19 cellular contexts compared by ENCODE assay signal in genomic region chr18:12820526-12820925, GRCh38.
DNase-seq lines count a peak whose midpoint lies in the region; ATAC-seq and TF ChIP-seq lines count a peak whose summit lies in the region.
"Had no signal": no experiment of that assay in that cellular context is flagged by ENCODE, and none has a peak within 500 bp of the region (broad histone marks: within the 10 kb centered on the region; RNA-seq: fewer than 3 reads in every experiment).

No MANE protein-coding gene starts in this region.

- no peaks in the 10 kb centered on the region for H4K20me1 ChIP-seq in H9 (ENCODE audit: control insufficient read depth, insufficient read depth, insufficient read length)

- no peak for TF ChIP-seq CTCF in H9 (conservative IDR thresholded peaks at IDR 0.05)
- TF ChIP-seq CTCF in upper lobe of right lung (IDR thresholded peaks at IDR 0.05), result no peak

- WGBS in H9 (ENCODE audit: extremely low coverage, insufficient read length, low lambda C conversion rate), result no CpG with 5 or more reads among the region's 5 CpGs

- H3K27ac ChIP-seq in H9 (ENCODE audit: insufficient read length, low read depth, low read length) (no peak overlapping the region), upper lobe of right lung (no peak overlapping the region)
- H3K27ac ChIP-seq in CD8-positive, alpha-beta memory T cell (ENCODE audit: low read depth, low read length), result no peak overlapping the region
- H3K27ac ChIP-seq: lower lobe of right lung, PC-9, transverse colon, WERI-Rb-1 had no signal

- H3K36me3 Mint-ChIP-seq in H9 (ENCODE audit: insufficient read depth in 1 of 3, low read depth in 3 of 3), result peaks cover 8 to 39% (median 37%) of the 10 kb centered on the region in 3 experiments; a peak in 6 of 7 replicates
- H3K36me3 Mint-ChIP-seq in CD8-positive, alpha-beta memory T cell, result peaks cover 6 to 75% (median 20%) of the 10 kb centered on the region in 3 donors

- no peak overlapping the region for H3K56ac ChIP-seq in H9 (ENCODE audit: insufficient read length, low read depth, low read length)

- CTCF ChIA-PET in CD8-positive, alpha-beta memory T cell (lab: Charles Lee), result no interaction called here

- H3K27ac Mint-ChIP-seq in H9, result peak overlapping the region in 2 of 3 experiments; percentile 50 to 58; a peak in 3 of 7 replicates
- H3K27ac Mint-ChIP-seq in CD8-positive, alpha-beta memory T cell, result peak overlapping the region in 4 of 8 donors; percentile 12 to 62 (median 42)
- H3K27ac Mint-ChIP-seq: activated CD4-positive, alpha-beta memory T cell treated with anti-CD3 and anti-CD28 coated beads, Interleukin-2, amount 10 ng/mL, durations not matched to agents 7 days and 5 days had no signal

- H3K4me1 ChIP-seq in H9 (ENCODE audit: insufficient read depth, low read length) (peaks cover 6% of the 10 kb centered on the region; the same call in 1 of the 2 replicates), upper lobe of right lung (no peaks in the 10 kb centered on the region)
- H3K4me1 ChIP-seq in CD8-positive, alpha-beta memory T cell (ENCODE audit: insufficient read depth, low read length), result no peaks in the 10 kb centered on the region

- ATAC-seq in left lobe of liver (peak; percentile 43), upper lobe of right lung (no peak)
- ATAC-seq: activated T-cell treated with anti-CD3 and anti-CD28 coated beads, Interleukin-2, amount 50 U/mL, for 4 hours; lower lobe of right lung; stimulated activated naive CD8-positive, alpha-beta T cell treated with anti-CD3 and anti-CD28 coated beads, Interleukin-15, amount 100 ng/mL, for 72 hours had no signal

- H3K79me2 ChIP-seq in H9 (ENCODE audit: insufficient read depth, low read length), result no peaks in the 10 kb centered on the region

- H2AFZ ChIP-seq in H9 (ENCODE audit: low read length), result no peak overlapping the region
- H2AFZ ChIP-seq: PC-9 had no signal

- no peak overlapping the region for H2BK12ac ChIP-seq in H9 (ENCODE audit: insufficient read length, low read depth, low read length)

- DNase-seq in H9 (no peak), anterior cingulate cortex (lab: John Stamatoyannopoulos, UW) (peak in 34 of 58 donors; percentile 5 to 54 (median 24)), left lobe of liver (ENCODE audit: low spot score) (no peak), posterior cingulate gyrus (peak in 9 of 10 donors; percentile 12 to 93 (median 47)), upper lobe of right lung (no peak)
- no peak for DNase-seq in stimulated activated naive CD4-positive, alpha-beta T cell treated with Interleukin-2 at 50 U/mL for 16 hours (lab: John Stamatoyannopoulos, UW)
- DNase-seq in CD8-positive, alpha-beta memory T cell, result no peak
- DNase-seq: activated CD4-positive, alpha-beta memory T cell treated with anti-CD3 and anti-CD28 coated beads, Interleukin-2, amount 10 ng/mL, durations not matched to agents 7 days and 5 days; activated T-cell treated with anti-CD3 and anti-CD28 coated beads, Interleukin-2, amount 50 U/mL, for 4 hours; GOT3; lower lobe of right lung; NCI-H1436 treated with DMSO at 0.1 percent for 48 hours; NCI-H748 treated with DMSO at 0.1 percent for 48 hours; PC-9; stimulated activated CD4-positive, alpha-beta T cell treated with anti-CD3 and anti-CD28 coated beads, Interleukin-2, amount 100 ng/mL, for 24 hours; stimulated activated naive CD8-positive, alpha-beta T cell treated with anti-CD3 and anti-CD28 coated beads, Interleukin-15, amount 100 ng/mL, for 72 hours; transverse colon; WERI-Rb-1 had no signal

- H3K23ac ChIP-seq in H9 (ENCODE audit: insufficient read length, low read depth, low read length), result no peak overlapping the region

- H2BK15ac ChIP-seq in H9 (ENCODE audit: low read depth, low read length), result no peak overlapping the region

- POLR2A ChIA-PET in CD8-positive, alpha-beta memory T cell (lab: Charles Lee), result no interaction called here

- H3K9ac ChIP-seq in H9 (ENCODE audit: extremely low read depth, insufficient read length, low read length), result no peak overlapping the region

- no peak overlapping the region for H2AK5ac ChIP-seq in H9 (ENCODE audit: insufficient read length, low read length)

- H3K4me3 ChIP-seq in upper lobe of right lung, result no peak overlapping the region
- H3K4me3 ChIP-seq in CD8-positive, alpha-beta memory T cell (ENCODE audit: low read length), result no peak overlapping the region
- H3K4me3 ChIP-seq: lower lobe of right lung, PC-9, transverse colon had no signal

- H3K9me3 Mint-ChIP-seq in H9, result no peaks in the 10 kb centered on the region
- no peaks in the 10 kb centered on the region for H3K9me3 Mint-ChIP-seq in CD8-positive, alpha-beta memory T cell
- H3K9me3 Mint-ChIP-seq: activated CD4-positive, alpha-beta memory T cell treated with anti-CD3 and anti-CD28 coated beads, Interleukin-2, amount 10 ng/mL, durations not matched to agents 7 days and 5 days; activated naive CD4-positive, alpha-beta T cell treated with anti-CD3 and anti-CD28 coated beads, Interleukin-2, amount 50 U/mL, for 72 hours; activated T-cell treated with anti-CD3 and anti-CD28 coated beads, Interleukin-2, amount 50 U/mL, for 4 hours; stimulated activated naive CD8-positive, alpha-beta T cell treated with anti-CD3 and anti-CD28 coated beads, Interleukin-15, amount 100 ng/mL, for 72 hours had no signal

- no peaks in the 10 kb centered on the region for H3K9me3 ChIP-seq in H9 (ENCODE audit: control insufficient read depth, low read depth, low read length)
- H3K9me3 ChIP-seq in upper lobe of right lung, result no peaks in the 10 kb centered on the region
- no peaks in the 10 kb centered on the region for H3K9me3 ChIP-seq in CD8-positive, alpha-beta memory T cell (ENCODE audit: low read length)
- H3K9me3 ChIP-seq: lower lobe of right lung, transverse colon had no signal

- no peak overlapping the region for H2BK120ac ChIP-seq in H9 (ENCODE audit: low read depth, low read length, poor library complexity, severe bottlenecking)

- H3K4ac ChIP-seq in H9 (ENCODE audit: low read depth, low read length), result no peak overlapping the region

- peaks cover 33 to 36% of the 10 kb centered on the region in 2 experiments for H3K4me1 Mint-ChIP-seq in H9
- peaks cover 4 to 30% (median 9%) of the 10 kb centered on the region in 3 donors for H3K4me1 Mint-ChIP-seq in CD8-positive, alpha-beta memory T cell

- H3K18ac ChIP-seq in H9 (ENCODE audit: insufficient read length, low read depth, low read length), result no peak overlapping the region

- H3K27me3 ChIP-seq in H9 (ENCODE audit: insufficient read depth, low read length) (no peaks in the 10 kb centered on the region), upper lobe of right lung (no peaks in the 10 kb centered on the region)
- H3K27me3 ChIP-seq in CD8-positive, alpha-beta memory T cell (ENCODE audit: insufficient read depth, low read length, poor library complexity, severe bottlenecking), result no peaks in the 10 kb centered on the region
- H3K27me3 ChIP-seq: transverse colon had no signal

- no peak overlapping the region for H4K8ac ChIP-seq in H9 (replicated peaks; ENCODE audit: insufficient read length, low read depth, low read length)

- H3K14ac ChIP-seq in H9 (ENCODE audit: insufficient read depth, low read length), result no peak overlapping the region

- no peaks in the 10 kb centered on the region for H3K23me2 ChIP-seq in H9 (ENCODE audit: insufficient read length, low read depth, low read length, poor library complexity, severe bottlenecking)

- no peak overlapping the region for H3T11ph ChIP-seq in H9 (ENCODE audit: low read length)

- no peak overlapping the region for H3K4me2 ChIP-seq in H9 (ENCODE audit: insufficient read depth, insufficient read length, low read length)
- H3K4me2 ChIP-seq: PC-9 had no signal

- no peaks in the 10 kb centered on the region for H3K27me3 Mint-ChIP-seq in H9 (ENCODE audit: low read depth)
- no peaks in the 10 kb centered on the region for H3K27me3 Mint-ChIP-seq in CD8-positive, alpha-beta memory T cell
- H3K27me3 Mint-ChIP-seq: activated CD4-positive, alpha-beta memory T cell treated with anti-CD3 and anti-CD28 coated beads, Interleukin-2, amount 10 ng/mL, durations not matched to agents 7 days and 5 days; stimulated activated naive CD8-positive, alpha-beta T cell treated with anti-CD3 and anti-CD28 coated beads, Interleukin-15, amount 100 ng/mL, for 72 hours had no signal

- H3K36me3 ChIP-seq in upper lobe of right lung, result peaks cover 66% of the 10 kb centered on the region
- peaks cover 11% of the 10 kb centered on the region for H3K36me3 ChIP-seq in CD8-positive, alpha-beta memory T cell (ENCODE audit: insufficient read depth, low read length)

- intact Hi-C loops in posterior cingulate gyrus (cut with DNase I), result no loop called here
- intact Hi-C loops in upper lobe of right lung (cut with DNase I), result loop anchor here (10.0 kb wide), 1 partner anchor 64 kb away; the partner anchor contains the start of gene PTPN2

- no peak overlapping the region for H2BK20ac ChIP-seq in H9 (ENCODE audit: low read depth, low read length, poor library complexity, severe bottlenecking)

- H2BK5ac ChIP-seq in H9 (ENCODE audit: insufficient read length, low read length), result no peak overlapping the region

- no peak overlapping the region for H4K5ac ChIP-seq in H9 (ENCODE audit: insufficient read length, low read depth, low read length)

- no peak overlapping the region for H4K91ac ChIP-seq in H9 (ENCODE audit: insufficient read length, low read depth, low read length)

- peak overlapping the region in 1 of 2 experiments; percentile 54; a peak in 1 of 5 replicates for H3K4me3 Mint-ChIP-seq in H9
- no peak overlapping the region for H3K4me3 Mint-ChIP-seq in CD8-positive, alpha-beta memory T cell
- H3K4me3 Mint-ChIP-seq: activated CD4-positive, alpha-beta memory T cell treated with anti-CD3 and anti-CD28 coated beads, Interleukin-2, amount 10 ng/mL, durations not matched to agents 7 days and 5 days; activated T-cell treated with anti-CD3 and anti-CD28 coated beads, Interleukin-2, amount 50 U/mL, for 4 hours; stimulated activated naive CD8-positive, alpha-beta T cell treated with anti-CD3 and anti-CD28 coated beads, Interleukin-15, amount 100 ng/mL, for 72 hours had no signal

- H3K79me1 ChIP-seq in H9 (ENCODE audit: insufficient read depth, low read depth, low read length, poor library complexity, severe bottlenecking), result peaks cover 2% of the 10 kb centered on the region

Comparison
In these comparisons a context has a peak if more than half of its experiments do, and no peak if none do; other contexts are left out.
1. DNase-seq: peak in anterior cingulate cortex (34 of 58) and posterior cingulate gyrus (9 of 10); none in H9 (single experiment), left lobe of liver (single experiment), upper lobe of right lung (single experiment), stimulated activated naive CD4-positive, alpha-beta T cell treated with Interleukin-2 at 50 U/mL for 16 hours (single experiment) and CD8-positive, alpha-beta memory T cell (0 of 5).